23 cellular contexts compared by ENCODE assay signal in the genomic region with DNA sequence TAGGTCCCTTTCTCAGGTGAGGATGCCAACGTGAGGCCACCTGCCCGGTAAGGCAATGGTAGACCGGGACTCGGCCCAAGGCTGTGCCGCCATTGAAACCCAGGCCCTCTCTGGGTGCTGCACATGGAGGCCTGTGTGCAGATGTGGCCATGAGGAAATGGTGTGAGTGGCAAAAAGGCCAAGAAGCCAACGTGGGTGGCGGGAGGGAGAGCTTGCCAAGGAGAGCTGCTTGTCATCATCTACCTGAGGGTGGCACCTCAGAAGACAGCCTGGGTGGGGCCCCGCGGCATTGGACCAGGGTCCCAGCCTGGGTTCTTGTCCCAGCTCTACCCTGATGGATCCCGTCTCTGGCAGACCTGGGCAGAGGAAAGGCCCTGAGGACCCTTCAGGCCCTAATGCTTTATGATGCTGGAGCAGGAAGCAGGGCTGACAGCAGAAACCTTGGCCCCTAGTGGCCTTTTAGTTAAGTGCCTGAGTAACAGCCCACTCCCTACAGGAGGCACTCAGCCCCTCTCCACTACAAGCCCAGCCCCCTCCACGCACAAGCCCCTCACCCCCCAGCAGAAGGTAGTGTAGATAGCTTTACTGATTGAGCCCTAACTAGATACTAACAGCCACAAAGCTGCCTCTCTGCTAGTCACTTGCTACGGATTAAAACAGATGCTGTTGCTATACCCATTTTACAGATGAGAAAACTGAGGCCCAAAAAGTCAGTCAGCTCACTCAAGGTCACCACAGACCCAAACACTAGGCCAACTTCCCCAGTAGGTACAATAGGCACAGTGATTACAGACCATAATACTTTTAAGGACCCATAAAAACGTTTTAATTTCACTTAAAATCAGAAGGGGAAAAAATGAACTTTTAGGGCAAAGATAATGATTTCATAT. TPM values are rescaled to one million over a fixed set of nuclear protein-coding genes. Genes with fewer than 3 reads are reported as not detected.
DNase-seq lines count a peak whose midpoint lies in the region; TF ChIP-seq lines count a peak whose summit lies in the region.
"Had no signal": no experiment of that assay in that cellular context is flagged by ENCODE, and none has a peak within 500 bp of the region (broad histone marks: within the 10 kb centered on the region; RNA-seq: fewer than 3 reads in every experiment).

No MANE protein-coding gene starts in this region.

- H3K27me3 Mint-ChIP-seq in chondrocyte (ENCODE audit: low read depth): no peaks in the 10 kb centered on the region
- peaks cover 24% of the 10 kb centered on the region for H3K27me3 Mint-ChIP-seq in progenitor cell of endocrine pancreas
- H3K27me3 Mint-ChIP-seq: activated naive CD8-positive, alpha-beta T cell; activated T-cell treated with anti-CD3 and anti-CD28 coated beads, Interleukin-2, amount 50 U/mL, for 24 hours had no signal

- H3K27ac ChIP-seq in KMS-11 (no peak overlapping the region), tibial artery (no peak overlapping the region)
- H3K27ac ChIP-seq: 22Rv1, C4-2B, esophagus squamous epithelium had no signal

- no peak overlapping the region for H3K27ac Mint-ChIP-seq in chondrocyte (ENCODE audit: unreplicated experiment)
- no peak overlapping the region for H3K27ac Mint-ChIP-seq in progenitor cell of endocrine pancreas
- H3K27ac Mint-ChIP-seq: activated naive CD8-positive, alpha-beta T cell; activated T-cell treated with anti-CD3 and anti-CD28 coated beads, Interleukin-2, amount 50 U/mL, for 24 hours; memory B cell; nephron progenitor cell; stimulated activated memory B cell treated with anti-CD40 and anti-IgM and Interleukin-4, amounts not matched to agents 10 μg/mL and 1 μg/mL and 100 μg/mL, for 72 hours had no signal

- H3K36me3 ChIP-seq in KMS-11 (ENCODE audit: insufficient read depth) (no peaks in the 10 kb centered on the region), tibial artery (no peaks in the 10 kb centered on the region)
- H3K36me3 ChIP-seq: esophagus squamous epithelium, tibial nerve had no signal

- H3K9me3 ChIP-seq in tibial artery: no peaks in the 10 kb centered on the region
- H3K9me3 ChIP-seq: esophagus squamous epithelium, psoas muscle, tibial nerve had no signal

- peak; percentile 23 for DNase-seq in DMS 273 (lab: John Stamatoyannopoulos, UW; ENCODE audit: unreplicated experiment)
- no peak for DNase-seq in DMS 273 treated with DMSO at 0.1 percent for 48 hours (lab: John Stamatoyannopoulos, UW)
- no peak for DNase-seq in chondrocyte (ENCODE audit: low spot score)
- DNase-seq in progenitor cell of endocrine pancreas (ENCODE audit: low spot score, unreplicated experiment): no peak
- DNase-seq in tibial artery: no peak
- no peak for DNase-seq in DMS114 treated with DMSO at 0.1 percent for 48 hours (lab: John Stamatoyannopoulos, UW; ENCODE audit: unreplicated experiment)
- DNase-seq in germinal center (ENCODE audit: low spot score): no peak
- DNase-seq: activated CD4-positive, alpha-beta T cell treated with anti-CD3 and anti-CD28 coated beads, Interleukin-2, amount 50 U/mL, for 4 hours; activated T-cell treated with anti-CD3 and anti-CD28 coated beads, Interleukin-2, amount 50 U/mL, for 24 hours; esophagus squamous epithelium; head of caudate nucleus; KG1; NCI-H1105; nephron progenitor cell; stimulated activated CD4-positive, alpha-beta T cell treated with anti-CD3 and anti-CD28 coated beads, Interleukin-12 subunit alpha, Interleukin-12 subunit beta, amount 100 ng/mL, for 4 hours had no signal

- no peaks in the 10 kb centered on the region for H3K79me2 ChIP-seq in KMS-11 (ENCODE audit: insufficient read depth, low read depth)

- no peaks in the 10 kb centered on the region for H3K4me1 ChIP-seq in KMS-11 (ENCODE audit: low read depth, poor library complexity, severe bottlenecking)
- peaks cover 0 to 31% (median 6%) of the 10 kb centered on the region in 4 donors for H3K4me1 ChIP-seq in tibial artery

- H3K9me3 Mint-ChIP-seq in chondrocyte (ENCODE audit: low read depth): no peaks in the 10 kb centered on the region
- no peaks in the 10 kb centered on the region for H3K9me3 Mint-ChIP-seq in progenitor cell of endocrine pancreas (ENCODE audit: low read depth)
- H3K9me3 Mint-ChIP-seq: activated T-cell treated with anti-CD3 and anti-CD28 coated beads, Interleukin-2, amount 50 U/mL, for 24 hours; memory B cell; nephron progenitor cell; stimulated activated memory B cell treated with anti-CD40 and anti-IgM and Interleukin-4, amounts not matched to agents 10 μg/mL and 1 μg/mL and 100 μg/mL, for 72 hours had no signal

- no peak overlapping the region for H3K4me3 ChIP-seq in KMS-11 (IDR thresholded peaks at IDR 0.05; ENCODE audit: insufficient read depth, low read depth, low read length)
- no peak overlapping the region for H3K4me3 ChIP-seq in tibial artery
- H3K4me3 ChIP-seq: esophagus squamous epithelium, psoas muscle, tibial nerve had no signal

- no peaks in the 10 kb centered on the region for H3K27me3 ChIP-seq in KMS-11 (ENCODE audit: insufficient read depth, low read depth)
- no peaks in the 10 kb centered on the region for H3K27me3 ChIP-seq in tibial artery
- H3K27me3 ChIP-seq: esophagus squamous epithelium had no signal

- no peak overlapping the region for H2AFZ ChIP-seq in KMS-11 (ENCODE audit: low read depth)

- H3K4me1 Mint-ChIP-seq in chondrocyte (ENCODE audit: low read depth) (peaks cover 17% of the 10 kb centered on the region), progenitor cell of endocrine pancreas (ENCODE audit: low read depth) (peaks cover 19% of the 10 kb centered on the region)
- H3K4me1 Mint-ChIP-seq: memory B cell; stimulated activated memory B cell treated with anti-CD40 and anti-IgM and Interleukin-4, amounts not matched to agents 10 μg/mL and 1 μg/mL and 100 μg/mL, for 72 hours had no signal

- TF ChIP-seq CTCF in KMS-11 (conservative IDR thresholded peaks at IDR 0.05; ENCODE audit: low read depth, low read length): 0 out of 2 replicates have a peak, but pooled peaks have one; percentile 4
- TF ChIP-seq CTCF in chondrocyte (IDR thresholded peaks at IDR 0.05): peak; percentile 15
- TF ChIP-seq CTCF in progenitor cell of endocrine pancreas (IDR thresholded peaks at IDR 0.05; ENCODE audit: unreplicated experiment): peak; percentile 37
- no peak for TF ChIP-seq CTCF in tibial artery (IDR thresholded peaks at IDR 0.05)

- no peak overlapping the region for H3K9ac ChIP-seq in KMS-11

- H4K20me1 ChIP-seq in KMS-11 (ENCODE audit: insufficient read depth): no peaks in the 10 kb centered on the region

- H3K36me3 Mint-ChIP-seq in chondrocyte (ENCODE audit: low read depth) (no peaks in the 10 kb centered on the region), progenitor cell of endocrine pancreas (ENCODE audit: insufficient read depth) (peaks cover 2% of the 10 kb centered on the region)
- H3K36me3 Mint-ChIP-seq: activated naive CD8-positive, alpha-beta T cell; memory B cell; stimulated activated memory B cell treated with anti-CD40 and anti-IgM and Interleukin-4, amounts not matched to agents 10 μg/mL and 1 μg/mL and 100 μg/mL, for 72 hours had no signal

- H3K4me3 Mint-ChIP-seq in chondrocyte (ENCODE audit: unreplicated experiment) (no peak overlapping the region), progenitor cell of endocrine pancreas (ENCODE audit: low read depth) (no peak overlapping the region)
- H3K4me3 Mint-ChIP-seq: activated naive CD8-positive, alpha-beta T cell; activated T-cell treated with anti-CD3 and anti-CD28 coated beads, Interleukin-2, amount 50 U/mL, for 24 hours; memory B cell; nephron progenitor cell; stimulated activated memory B cell treated with anti-CD40 and anti-IgM and Interleukin-4, amounts not matched to agents 10 μg/mL and 1 μg/mL and 100 μg/mL, for 72 hours had no signal

- no peak overlapping the region for H3K4me2 ChIP-seq in KMS-11

- intact Hi-C loops in tibial artery (cut with DNase I; ENCODE audit: low total_unique reads): no loop called here

RNA-seq across cellular contexts. Expression of a gene that starts 26.2 kb away (rescaled TPM):
- total RNA-seq in chondrocyte (74.4 to 135 TPM (median 75.6 TPM) in 3 replicates), progenitor cell of endocrine pancreas (27.6 and 34.5 TPM in 2 replicates)

Comparison
In these comparisons a context has a peak if more than half of its experiments do, and no peak if none do; other contexts are left out.
1. CTCF ChIP-seq: peak in KMS-11 (single experiment), chondrocyte (single experiment) and progenitor cell of endocrine pancreas (single experiment); none in tibial artery (0 of 2).